In genomic region chr20:50116368-50116999, GRCh38 we compare ENCODE assay signal across 1 cellular context.
A peak's percentile ranks its signal among the peaks of the same experiment; 100 is the strongest.
TF ChIP-seq lines count a peak whose summit lies in the region.

No MANE protein-coding gene starts in this region.

TF ChIP-seq in HepG2, 621 proteins besides CTCF, POLR2A, EP300 and RAD21 (continued from another document and continues in another):
- TF ChIP-seq USF2 (IDR thresholded peaks at IDR 0.05; ENCODE audit: low read depth, low read length), result no peak; the same call in 1 of the 2 replicates
- TF ChIP-seq USF2 (CRISPR knock-in tag; IDR thresholded peaks at IDR 0.05; ENCODE audit: borderline replicate concordance), result no peak
- TF ChIP-seq AHR (CRISPR knock-in tag; IDR thresholded peaks at IDR 0.05), result no peak
- TF ChIP-seq KLF13 (CRISPR knock-in tag; IDR thresholded peaks at IDR 0.05), result no peak
- no peak for TF ChIP-seq FOXK1 (CRISPR knock-in tag; IDR thresholded peaks at IDR 0.05; ENCODE audit: borderline replicate concordance, low read depth)
- TF ChIP-seq, protein P1, sequence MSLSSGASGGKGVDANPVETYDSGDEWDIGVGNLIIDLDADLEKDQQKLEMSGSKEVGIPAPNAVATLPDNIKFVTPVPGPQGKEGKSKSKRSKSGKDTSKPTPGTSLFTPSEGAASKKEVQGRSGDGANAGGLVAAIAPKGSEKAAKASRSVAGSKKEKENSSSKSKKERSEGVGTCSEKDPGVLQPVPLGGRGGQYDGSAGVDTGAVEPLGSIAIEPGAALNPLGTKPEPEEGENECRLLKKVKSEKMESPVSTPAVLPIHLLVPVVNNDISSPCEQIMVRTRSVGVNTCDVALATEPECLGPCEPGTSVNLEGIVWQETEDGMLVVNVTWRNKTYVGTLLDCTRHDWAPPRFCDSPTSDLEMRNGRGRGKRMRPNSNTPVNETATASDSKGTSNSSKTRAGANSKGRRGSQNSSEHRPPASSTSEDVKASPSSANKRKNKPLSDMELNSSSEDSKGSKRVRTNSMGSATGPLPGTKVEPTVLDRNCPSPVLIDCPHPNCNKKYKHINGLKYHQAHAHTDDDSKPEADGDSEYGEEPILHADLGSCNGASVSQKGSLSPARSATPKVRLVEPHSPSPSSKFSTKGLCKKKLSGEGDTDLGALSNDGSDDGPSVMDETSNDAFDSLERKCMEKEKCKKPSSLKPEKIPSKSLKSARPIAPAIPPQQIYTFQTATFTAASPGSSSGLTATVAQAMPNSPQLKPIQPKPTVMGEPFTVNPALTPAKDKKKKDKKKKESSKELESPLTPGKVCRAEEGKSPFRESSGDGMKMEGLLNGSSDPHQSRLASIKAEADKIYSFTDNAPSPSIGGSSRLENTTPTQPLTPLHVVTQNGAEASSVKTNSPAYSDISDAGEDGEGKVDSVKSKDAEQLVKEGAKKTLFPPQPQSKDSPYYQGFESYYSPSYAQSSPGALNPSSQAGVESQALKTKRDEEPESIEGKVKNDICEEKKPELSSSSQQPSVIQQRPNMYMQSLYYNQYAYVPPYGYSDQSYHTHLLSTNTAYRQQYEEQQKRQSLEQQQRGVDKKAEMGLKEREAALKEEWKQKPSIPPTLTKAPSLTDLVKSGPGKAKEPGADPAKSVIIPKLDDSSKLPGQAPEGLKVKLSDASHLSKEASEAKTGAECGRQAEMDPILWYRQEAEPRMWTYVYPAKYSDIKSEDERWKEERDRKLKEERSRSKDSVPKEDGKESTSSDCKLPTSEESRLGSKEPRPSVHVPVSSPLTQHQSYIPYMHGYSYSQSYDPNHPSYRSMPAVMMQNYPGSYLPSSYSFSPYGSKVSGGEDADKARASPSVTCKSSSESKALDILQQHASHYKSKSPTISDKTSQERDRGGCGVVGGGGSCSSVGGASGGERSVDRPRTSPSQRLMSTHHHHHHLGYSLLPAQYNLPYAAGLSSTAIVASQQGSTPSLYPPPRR (CRISPR knock-in tag; IDR thresholded peaks at IDR 0.05; ENCODE audit: borderline replicate concordance), result no peak
- no peak for TF ChIP-seq FIP1L1 (IDR thresholded peaks at IDR 0.05; ENCODE audit: borderline replicate concordance, insufficient read depth, low read depth, low read length)
- TF ChIP-seq ZNF891 (CRISPR knock-in tag; IDR thresholded peaks at IDR 0.05), result no peak
- no peak for TF ChIP-seq AKNA (CRISPR knock-in tag; IDR thresholded peaks at IDR 0.05; ENCODE audit: borderline replicate concordance)
- TF ChIP-seq GLI4 (CRISPR knock-in tag; IDR thresholded peaks at IDR 0.05; ENCODE audit: borderline replicate concordance), result 0 out of 2 replicates have a peak, but pooled peaks have one; percentile 56
- no peak for TF ChIP-seq ZXDC (CRISPR knock-in tag; IDR thresholded peaks at IDR 0.05)
- TF ChIP-seq DNMT3B (CRISPR knock-in tag; conservative IDR thresholded peaks at IDR 0.05), result no peak
- no peak for TF ChIP-seq ZNF775 (CRISPR knock-in tag; IDR thresholded peaks at IDR 0.05; ENCODE audit: borderline replicate concordance)
- no peak for TF ChIP-seq ZNF121 (CRISPR knock-in tag; IDR thresholded peaks at IDR 0.05)
- no peak for TF ChIP-seq ZNF770 (CRISPR knock-in tag; IDR thresholded peaks at IDR 0.05)
- no peak for TF ChIP-seq ZNF510 (CRISPR knock-in tag; IDR thresholded peaks at IDR 0.05; ENCODE audit: low read depth)
- no peak for TF ChIP-seq ZZZ3 (CRISPR knock-in tag; IDR thresholded peaks at IDR 0.05; ENCODE audit: borderline replicate concordance)
- no peak for TF ChIP-seq MAF1 (CRISPR knock-in tag; IDR thresholded peaks at IDR 0.05; ENCODE audit: borderline replicate concordance)
- TF ChIP-seq SP140L (CRISPR knock-in tag; IDR thresholded peaks at IDR 0.05; ENCODE audit: borderline replicate concordance), result no peak
- no peak for TF ChIP-seq ATF1 (CRISPR knock-in tag; IDR thresholded peaks at IDR 0.05)
- no peak for TF ChIP-seq SP5 (CRISPR knock-in tag; IDR thresholded peaks at IDR 0.05; ENCODE audit: borderline replicate concordance, low read depth)
- TF ChIP-seq ZNF629 (CRISPR knock-in tag; conservative IDR thresholded peaks at IDR 0.05), result no peak
- TF ChIP-seq TEAD2 (CRISPR knock-in tag; IDR thresholded peaks at IDR 0.05), result peak; percentile 48; the same call in 1 of the 2 replicates
- no peak for TF ChIP-seq SKI (IDR thresholded peaks at IDR 0.05; ENCODE audit: partially characterized antibody)
- no peak for TF ChIP-seq CCAR2 (optimal IDR thresholded peaks at IDR 0.05; ENCODE audit: low read depth, low read length)
- TF ChIP-seq THAP8 (CRISPR knock-in tag; IDR thresholded peaks at IDR 0.05; ENCODE audit: borderline replicate concordance), result no peak
- TF ChIP-seq PHF20 (CRISPR knock-in tag; IDR thresholded peaks at IDR 0.05), result no peak
- TF ChIP-seq ZNF841 (CRISPR knock-in tag; IDR thresholded peaks at IDR 0.05; ENCODE audit: borderline replicate concordance), result no peak
- no peak for TF ChIP-seq LBX2 (CRISPR knock-in tag; IDR thresholded peaks at IDR 0.05; ENCODE audit: borderline replicate concordance)
- no peak for TF ChIP-seq ZNF670 (CRISPR knock-in tag; IDR thresholded peaks at IDR 0.05; ENCODE audit: borderline replicate concordance)
- TF ChIP-seq ZNF704 (CRISPR knock-in tag; IDR thresholded peaks at IDR 0.05; ENCODE audit: borderline replicate concordance), result no peak
- no peak for TF ChIP-seq DNMT1 (CRISPR knock-in tag; IDR thresholded peaks at IDR 0.05)
- TF ChIP-seq PREB (CRISPR knock-in tag; IDR thresholded peaks at IDR 0.05), result no peak
- peak; percentile 47; the same call in 1 of the 2 replicates for TF ChIP-seq KDM5B (CRISPR knock-in tag; IDR thresholded peaks at IDR 0.05; ENCODE audit: borderline replicate concordance)
- TF ChIP-seq, protein P2, sequence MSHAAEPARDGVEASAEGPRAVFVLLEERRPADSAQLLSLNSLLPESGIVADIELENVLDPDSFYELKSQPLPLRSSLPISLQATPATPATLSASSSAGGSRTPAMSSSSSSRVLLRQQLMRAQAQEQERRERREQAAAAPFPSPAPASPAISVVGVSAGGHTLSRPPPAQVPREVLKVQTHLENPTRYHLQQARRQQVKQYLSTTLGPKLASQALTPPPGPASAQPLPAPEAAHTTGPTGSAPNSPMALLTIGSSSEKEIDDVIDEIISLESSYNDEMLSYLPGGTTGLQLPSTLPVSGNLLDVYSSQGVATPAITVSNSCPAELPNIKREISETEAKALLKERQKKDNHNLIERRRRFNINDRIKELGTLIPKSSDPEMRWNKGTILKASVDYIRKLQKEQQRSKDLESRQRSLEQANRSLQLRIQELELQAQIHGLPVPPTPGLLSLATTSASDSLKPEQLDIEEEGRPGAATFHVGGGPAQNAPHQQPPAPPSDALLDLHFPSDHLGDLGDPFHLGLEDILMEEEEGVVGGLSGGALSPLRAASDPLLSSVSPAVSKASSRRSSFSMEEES (CRISPR knock-in tag; IDR thresholded peaks at IDR 0.05), result no peak
- TF ChIP-seq ZNF562 (CRISPR knock-in tag; IDR thresholded peaks at IDR 0.05; ENCODE audit: borderline replicate concordance), result no peak
- no peak for TF ChIP-seq JDP2 (CRISPR knock-in tag; IDR thresholded peaks at IDR 0.05; ENCODE audit: borderline replicate concordance)
